In the genomic region with DNA sequence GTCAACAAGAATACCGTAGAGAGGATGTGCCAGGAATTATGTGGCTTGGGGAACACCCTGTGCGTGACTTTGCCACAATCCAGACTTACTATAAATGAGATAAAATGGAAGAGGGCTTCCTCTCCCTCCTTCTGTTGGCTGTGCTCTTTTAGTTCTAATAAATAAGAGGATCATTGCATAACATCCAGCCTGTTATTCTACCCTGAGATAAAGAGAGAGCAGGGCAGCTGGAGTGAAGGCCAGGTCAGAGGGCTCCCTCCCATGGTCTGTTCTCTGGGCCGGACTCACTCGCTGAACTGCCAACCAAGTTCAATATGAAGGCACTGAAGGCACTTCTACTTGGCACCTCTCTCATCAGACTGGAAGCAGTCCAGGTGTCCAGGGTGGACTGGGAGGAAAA, we compare ENCODE assay signal across 16 cellular contexts.
A peak's percentile ranks its signal among the peaks of the same experiment; 100 is the strongest.
DNase-seq lines count a peak whose midpoint lies in the region; ATAC-seq and TF ChIP-seq lines count a peak whose summit lies in the region.
"Had no signal": no experiment of that assay in that cellular context is flagged by ENCODE, and none has a peak within 500 bp of the region (broad histone marks: within the 10 kb centered on the region; RNA-seq: fewer than 3 reads in every experiment).

No MANE protein-coding gene starts in this region.

- ATAC-seq in gastrocnemius medialis (peak; percentile 30 to 68), HG02973 (IDR thresholded peaks at IDR 0.05; ENCODE audit: unreplicated experiment) (no peak), HG02938 (IDR thresholded peaks at IDR 0.05; ENCODE audit: unreplicated experiment) (no peak)
- no peak for ATAC-seq in stimulated activated memory B cell treated with anti-CD40 and anti-IgM and Interleukin-4, amounts not matched to agents 10 μg/mL and 1 μg/mL and 100 μg/mL, for 72 hours
- ATAC-seq: naive thymus-derived CD8-positive, alpha-beta T cell; stimulated activated effector memory CD8-positive, alpha-beta T cell treated with anti-CD3 and anti-CD28 coated beads, Interleukin-12 subunit alpha, Interleukin-12 subunit beta, amount 100 ng/mL, for 72 hours had no signal

- H3K4me3 Mint-ChIP-seq in stimulated activated memory B cell treated with anti-CD40 and anti-IgM and Interleukin-4, amounts not matched to agents 10 μg/mL and 1 μg/mL and 100 μg/mL, for 72 hours, result no peak overlapping the region
- H3K4me3 Mint-ChIP-seq: B cell; naive thymus-derived CD8-positive, alpha-beta T cell; stimulated activated effector memory CD8-positive, alpha-beta T cell treated with anti-CD3 and anti-CD28 coated beads, Interleukin-12 subunit alpha, Interleukin-12 subunit beta, amount 100 ng/mL, for 72 hours; type B pancreatic cell had no signal

- H3K4me3 ChIP-seq in cardiac fibroblast (replicated peaks in 1 of 2; ENCODE audit: low read depth in 2 of 2, low read length in 2 of 2), result no peak overlapping the region
- H3K4me3 ChIP-seq in gastrocnemius medialis, result no peak overlapping the region
- no peak overlapping the region for H3K4me3 ChIP-seq in SJCRH30

- peaks cover 9% of the 10 kb centered on the region for H3K9me3 Mint-ChIP-seq in stimulated activated memory B cell treated with anti-CD40 and anti-IgM and Interleukin-4, amounts not matched to agents 10 μg/mL and 1 μg/mL and 100 μg/mL, for 72 hours
- H3K9me3 Mint-ChIP-seq: type B pancreatic cell had no signal

- H3K27me3 Mint-ChIP-seq in stimulated activated memory B cell treated with anti-CD40 and anti-IgM and Interleukin-4, amounts not matched to agents 10 μg/mL and 1 μg/mL and 100 μg/mL, for 72 hours, result no peaks in the 10 kb centered on the region
- H3K27me3 Mint-ChIP-seq: B cell; naive thymus-derived CD8-positive, alpha-beta T cell had no signal

- no peaks in the 10 kb centered on the region for H3K4me1 Mint-ChIP-seq in stimulated activated memory B cell treated with anti-CD40 and anti-IgM and Interleukin-4, amounts not matched to agents 10 μg/mL and 1 μg/mL and 100 μg/mL, for 72 hours
- H3K4me1 Mint-ChIP-seq: B cell; naive thymus-derived CD8-positive, alpha-beta T cell; stimulated activated effector memory CD8-positive, alpha-beta T cell treated with anti-CD3 and anti-CD28 coated beads, Interleukin-12 subunit alpha, Interleukin-12 subunit beta, amount 100 ng/mL, for 72 hours had no signal

- H3K27ac ChIP-seq in gastrocnemius medialis, result no peak overlapping the region
- no peak overlapping the region for H3K27ac ChIP-seq in SJCRH30

- H3K36me3 ChIP-seq in gastrocnemius medialis, result peaks cover 0 to 6% of the 10 kb centered on the region in 2 donors
- H3K36me3 ChIP-seq in SJCRH30, result no peaks in the 10 kb centered on the region

- in situ Hi-C loops in gastrocnemius medialis (cut with MboI; ENCODE audit: low sequenced_read_pairs in 4 of 4), result no loop called here

- H3K4me1 ChIP-seq in gastrocnemius medialis, result peaks cover 6 to 18% of the 10 kb centered on the region in 2 donors
- H3K4me1 ChIP-seq in SJCRH30, result no peaks in the 10 kb centered on the region

- peaks cover 45% of the 10 kb centered on the region for H3K36me3 Mint-ChIP-seq in stimulated activated memory B cell treated with anti-CD40 and anti-IgM and Interleukin-4, amounts not matched to agents 10 μg/mL and 1 μg/mL and 100 μg/mL, for 72 hours
- H3K36me3 Mint-ChIP-seq: naive thymus-derived CD8-positive, alpha-beta T cell; stimulated activated effector memory CD8-positive, alpha-beta T cell treated with anti-CD3 and anti-CD28 coated beads, Interleukin-12 subunit alpha, Interleukin-12 subunit beta, amount 100 ng/mL, for 72 hours had no signal

- no peak for TF ChIP-seq POLR2A in gastrocnemius medialis (IDR thresholded peaks at IDR 0.05)

- no peak overlapping the region for H3K27ac Mint-ChIP-seq in stimulated activated memory B cell treated with anti-CD40 and anti-IgM and Interleukin-4, amounts not matched to agents 10 μg/mL and 1 μg/mL and 100 μg/mL, for 72 hours
- H3K27ac Mint-ChIP-seq: B cell; naive thymus-derived CD8-positive, alpha-beta T cell; stimulated activated effector memory CD8-positive, alpha-beta T cell treated with anti-CD3 and anti-CD28 coated beads, Interleukin-12 subunit alpha, Interleukin-12 subunit beta, amount 100 ng/mL, for 72 hours; type B pancreatic cell had no signal

- H3K9me3 ChIP-seq in gastrocnemius medialis, result no peaks in the 10 kb centered on the region
- H3K9me3 ChIP-seq in SJCRH30 (replicated peaks), result no peaks in the 10 kb centered on the region

- TF ChIP-seq CTCF in cardiac fibroblast (IDR thresholded peaks at IDR 0.05; ENCODE audit: low read depth, low read length) (peak; percentile 1), gastrocnemius medialis (IDR thresholded peaks at IDR 0.05 in 4 of 5, conservative IDR thresholded peaks at IDR 0.05 in 1 of 5) (peak in 1 of 5 experiments; percentile 7)

- DNase-seq in HuH-7 (ENCODE audit: low spot score), result peak; percentile 27
- peak; percentile 11 to 91 for DNase-seq in cardiac fibroblast (ENCODE audit: low read depth in 2 of 2)
- peak; percentile 35 for DNase-seq in iris pigment epithelial cell (ENCODE audit: low read depth)
- peak; percentile 4 to 21 for DNase-seq in gastrocnemius medialis
- no peak for DNase-seq in SJCRH30
- DNase-seq: activated CD4-positive, alpha-beta T cell treated with anti-CD3 and anti-CD28 coated beads for 48 hours; DMS53; naive thymus-derived CD8-positive, alpha-beta T cell; NCI-H2029; NK-92 treated with Interleukin-12 subunit alpha and Interleukin-12 subunit beta, amount 100 ng/mL, for 24 hours had no signal

- H3K27me3 ChIP-seq in gastrocnemius medialis, result no peaks in the 10 kb centered on the region
- H3K27me3 ChIP-seq in SJCRH30, result no peaks in the 10 kb centered on the region

- intact Hi-C loops in gastrocnemius medialis (cut with DNase I; ENCODE audit: low total_unique reads), result no loop called here

Comparison
In these comparisons a context has a peak if more than half of its experiments do, and no peak if none do; other contexts are left out.
1. DNase-seq: peak in HuH-7 (single experiment), cardiac fibroblast (2 of 2), iris pigment epithelial cell (single experiment) and gastrocnemius medialis (2 of 2); none in SJCRH30 (0 of 2).
2. ATAC-seq: peak in gastrocnemius medialis (2 of 2); none in HG02973 (single experiment), stimulated activated memory B cell treated with anti-CD40 and anti-IgM and Interleukin-4, amounts not matched to agents 10 μg/mL and 1 μg/mL and 100 μg/mL, for 72 hours (single experiment) and HG02938 (single experiment).